In genomic region chr4:176791591-176792347, GRCh38 we compare ENCODE assay signal across 8 cellular contexts. TPM values are rescaled to one million over a fixed set of nuclear protein-coding genes. Genes with fewer than 3 reads are reported as not detected.
DNase-seq lines count a peak whose midpoint lies in the region; ATAC-seq and TF ChIP-seq lines count a peak whose summit lies in the region.

No MANE protein-coding gene starts in this region.

- no peak overlapping the region for H2AK5ac ChIP-seq in neuronal stem cell (ENCODE audit: low read depth, low read length)

- H3K4ac ChIP-seq in neuronal stem cell (ENCODE audit: low read length) = no peak overlapping the region

- H3K27ac ChIP-seq in fibroblast of lung (ENCODE audit: insufficient read depth, low read length) (peak overlapping the region; percentile 96), neuronal stem cell (replicated peaks; ENCODE audit: low read length) (no peak overlapping the region), OCI-LY7 (ENCODE audit: low read depth, low read length, poor library complexity, severe bottlenecking) (no peak overlapping the region)

- no peaks in the 10 kb centered on the region for H3K79me1 ChIP-seq in neuronal stem cell (ENCODE audit: low read depth, low read length)

- no TSS peak for BruUV-seq in OCI-LY7 (replicated peaks; lab: Mats Ljungman, UMichigan)

- TF ChIP-seq CTCF in fibroblast of lung (conservative IDR thresholded peaks at IDR 0.05 in 1 of 2, IDR thresholded peaks at IDR 0.05 in 1 of 2; ENCODE audit: low read depth in 1 of 2, low read length in 2 of 2) (no peak), OCI-LY7 (conservative IDR thresholded peaks at IDR 0.05; ENCODE audit: low read length) (no peak)

- no peaks in the 10 kb centered on the region for H3K4me1 ChIP-seq in NT2/D1 (ENCODE audit: insufficient read depth, insufficient read length)
- peaks cover 9% of the 10 kb centered on the region for H3K4me1 ChIP-seq in fibroblast of lung (ENCODE audit: control insufficient read depth, extremely low read depth, insufficient read depth, low read length)
- peaks cover 0 to 6% of the 10 kb centered on the region in 2 donors for H3K4me1 ChIP-seq in neuronal stem cell (ENCODE audit: control insufficient read depth in 2 of 2, insufficient read depth in 1 of 2, low read depth in 1 of 2, low read length in 2 of 2)
- no peaks in the 10 kb centered on the region for H3K4me1 ChIP-seq in OCI-LY7 (ENCODE audit: insufficient read depth, low read length, poor library complexity, severe bottlenecking)

- no peak overlapping the region for H2BK15ac ChIP-seq in neuronal stem cell (ENCODE audit: low read length)

- no peak overlapping the region for H2BK5ac ChIP-seq in neuronal stem cell (ENCODE audit: low read length)

- in situ Hi-C loops in ACHN (cut with HindIII; ENCODE audit: low pct_ligation_motif_present, low pct_unique_long_range_greater_than_20kb, low sequenced_read_pairs) = no loop called here

- H3K4me2 ChIP-seq in fibroblast of lung (ENCODE audit: extremely low read depth, insufficient read depth, low read length) (no peak overlapping the region), neuronal stem cell (ENCODE audit: insufficient read depth, low read length, poor library complexity, severe bottlenecking) (peak overlapping the region; percentile 68), OCI-LY7 (ENCODE audit: low read length) (no peak overlapping the region)

- H3K27me3 ChIP-seq in NT2/D1 (ENCODE audit: insufficient read depth, insufficient read length) (peaks cover 31% of the 10 kb centered on the region), fibroblast of lung (ENCODE audit: control insufficient read depth, insufficient read depth, low read length) (no peaks in the 10 kb centered on the region), neuronal stem cell (ENCODE audit: control insufficient read depth in 3 of 3, insufficient read depth in 3 of 3, low read depth in 1 of 3, low read length in 3 of 3) (peaks cover 0 to 30% (median 8%) of the 10 kb centered on the region in 3 experiments)

- no peak overlapping the region for H2BK120ac ChIP-seq in neuronal stem cell (ENCODE audit: low read depth, low read length)

- H2AFZ ChIP-seq in fibroblast of lung (ENCODE audit: low read length) (no peak overlapping the region), neuronal stem cell (ENCODE audit: low read length) (peak overlapping the region; percentile 100), OCI-LY7 (ENCODE audit: low read length) (no peak overlapping the region)

- H3K9ac ChIP-seq in NT2/D1 (ENCODE audit: insufficient read length, low read depth) = peak overlapping the region; percentile 42
- peak overlapping the region; percentile 95 for H3K9ac ChIP-seq in fibroblast of lung (ENCODE audit: insufficient read depth, low read length)
- H3K9ac ChIP-seq in neuronal stem cell (ENCODE audit: low read depth, low read length, poor library complexity) = peak overlapping the region; percentile 81

- no peak overlapping the region for H2BK12ac ChIP-seq in neuronal stem cell (ENCODE audit: low read length)

- WGBS in neuronal stem cell (ENCODE audit: extremely low coverage in 2 of 2, insufficient read length in 2 of 2, insufficient replicate concordance in 1 of 2), 2 donors = no CpG with 5 or more reads among the region's 47 CpGs

- peak overlapping the region; percentile 93 for H3K18ac ChIP-seq in neuronal stem cell (ENCODE audit: low read length)

- peak overlapping the region; percentile 60 for H3K4me3 ChIP-seq in NT2/D1 (ENCODE audit: insufficient read length, low read depth)
- peak overlapping the region; percentile 78 to 99 (median 90) for H3K4me3 ChIP-seq in fibroblast of lung (replicated peaks in 1 of 4; ENCODE audit: control extremely low read depth in 1 of 4, insufficient read depth in 1 of 4, low read depth in 3 of 4, low read length in 4 of 4)
- H3K4me3 ChIP-seq in neuronal stem cell (ENCODE audit: low read length in 2 of 2) = peak overlapping the region; percentile 63 to 94
- H3K4me3 ChIP-seq in OCI-LY7 (ENCODE audit: low read depth, low read length, poor library complexity, severe bottlenecking) = no peak overlapping the region

- CTCF ChIA-PET in OCI-LY7 (lab: Charles Lee; ENCODE audit: unreplicated experiment) = no interaction called here

- H3K9me2 ChIP-seq in OCI-LY7 (ENCODE audit: insufficient read depth, low read length) = no peaks in the 10 kb centered on the region

- peak; percentile 63 for DNase-seq in ACHN
- no peak for DNase-seq in NT2/D1 (ENCODE audit: low read depth, low spot score)
- peak; percentile 63 to 75 for DNase-seq in fibroblast of lung (ENCODE audit: low read depth in 2 of 2)
- peak; percentile 26 for DNase-seq in neuronal stem cell (ENCODE audit: low spot score)
- no peak for DNase-seq in effector CD4-positive, alpha-beta T cell
- DNase-seq in OCI-LY7 (ENCODE audit: low spot score) = no peak

- H3K79me2 ChIP-seq in fibroblast of lung (ENCODE audit: control insufficient read depth, insufficient read depth, low read length) (peaks cover 55% of the 10 kb centered on the region), OCI-LY7 (ENCODE audit: insufficient read depth, low read depth, low read length) (no peaks in the 10 kb centered on the region)

- no peak overlapping the region for H3K14ac ChIP-seq in neuronal stem cell (ENCODE audit: low read length)

- ATAC-seq in GM19438 (IDR thresholded peaks at IDR 0.05; ENCODE audit: low read depth, unreplicated experiment) (peak; percentile 26), GM18861 (IDR thresholded peaks at IDR 0.05; ENCODE audit: unreplicated experiment) (no peak)

- POLR2A ChIA-PET in OCI-LY7 (lab: Charles Lee) = interaction anchor here (0.6 kb wide), 1 partner anchor 221 kb away, joined by 3 read pairs; no protein-coding TSS in a partner anchor

- H4K8ac ChIP-seq in neuronal stem cell (ENCODE audit: low read depth, low read length) = no peak overlapping the region

- intact Hi-C loops in OCI-LY7 (cut with micrococcal nuclease; ENCODE audit: unreplicated experiment) = no loop called here

- no peak overlapping the region for H4K91ac ChIP-seq in neuronal stem cell (ENCODE audit: low read depth, low read length, poor library complexity)

- H3K23ac ChIP-seq in neuronal stem cell (ENCODE audit: low read depth, low read length, poor library complexity) = no peak overlapping the region

- no peaks in the 10 kb centered on the region for H3K9me3 ChIP-seq in NT2/D1 (ENCODE audit: insufficient read depth, low read length)
- no peaks in the 10 kb centered on the region for H3K9me3 ChIP-seq in fibroblast of lung (ENCODE audit: control insufficient read depth, insufficient read depth, low read depth, low read length)
- no peaks in the 10 kb centered on the region for H3K9me3 ChIP-seq in neuronal stem cell (replicated peaks in 1 of 2; ENCODE audit: control insufficient read depth in 2 of 2, insufficient read depth in 1 of 2, low read depth in 1 of 2, low read length in 2 of 2)
- no peaks in the 10 kb centered on the region for H3K9me3 ChIP-seq in OCI-LY7 (ENCODE audit: low read length)

- H3K36me3 ChIP-seq in NT2/D1 (ENCODE audit: insufficient read depth, insufficient read length, low read length) = no peaks in the 10 kb centered on the region
- no peaks in the 10 kb centered on the region for H3K36me3 ChIP-seq in fibroblast of lung (ENCODE audit: control insufficient read depth, insufficient read depth, low read length)
- no peaks in the 10 kb centered on the region for H3K36me3 ChIP-seq in neuronal stem cell (replicated peaks in 1 of 2; ENCODE audit: control insufficient read depth in 2 of 2, insufficient read depth in 2 of 2, low read length in 2 of 2)
- H3K36me3 ChIP-seq in OCI-LY7 (ENCODE audit: insufficient read depth, low read length) = no peaks in the 10 kb centered on the region

- H4K20me1 ChIP-seq in fibroblast of lung (ENCODE audit: control insufficient read depth, extremely low read depth, insufficient read depth, low read length) = no peaks in the 10 kb centered on the region
- no peaks in the 10 kb centered on the region for H4K20me1 ChIP-seq in OCI-LY7 (ENCODE audit: insufficient read depth, low read length)

RNA-seq across cellular contexts. Expression of gene VEGFC, which starts 1.0 kb away (rescaled TPM):
- 49.6 and 67.2 TPM in 2 replicates for total RNA-seq in fibroblast of lung
- polyA plus RNA-seq in fibroblast of lung = 74.2 and 100.0 TPM in 2 replicates
- 59.1 and 91.8 TPM in 2 replicates for polyA plus RNA-seq in fibroblast of lung (2012)
- 48.9 and 59.6 TPM in 2 replicates for polyA minus RNA-seq in fibroblast of lung (ENCODE audit: low replicate concordance)
- 2.3 TPM for polyA plus RNA-seq in neuronal stem cell (2013, experiment 1 of 2)
- polyA plus RNA-seq in neuronal stem cell (2013, experiment 2 of 2) = 2.3 TPM
- not detected in 2 replicates for total RNA-seq in OCI-LY7 (2014; rRNA removed; shearing (Covaris generic))
- not detected in 2 replicates for total RNA-seq in OCI-LY7 (2022)

Comparison
In these comparisons a context has a peak if more than half of its experiments do, and no peak if none do; other contexts are left out.
1. DNase-seq: peak in ACHN (single experiment), fibroblast of lung (2 of 2) and neuronal stem cell (single experiment); none in NT2/D1 (single experiment), effector CD4-positive, alpha-beta T cell (single experiment) and OCI-LY7 (single experiment).
2. H3K9ac ChIP-seq: peak in every context shown above with its lines; median percentile 95 in fibroblast of lung; 81 in neuronal stem cell; 42 in NT2/D1.
3. RNA of gene VEGFC, which starts 1.0 kb away (total RNA-seq): 49.6 to 67.2 TPM in fibroblast of lung; not detected in OCI-LY7; every median in the first group is over 10 times any median in the second.